In genomic region chr11:16820324-16821092, GRCh38 we compare ENCODE assay signal across 8 cellular contexts.
DNase-seq lines count a peak whose midpoint lies in the region; ATAC-seq, FAIRE-seq and TF ChIP-seq lines count a peak whose summit lies in the region.

No MANE protein-coding gene starts in this region.

- peaks cover 7% of the 10 kb centered on the region for H3K36me3 Mint-ChIP-seq in activated T-helper 17 cell treated with anti-CD3 and anti-CD28 coated beads, Interleukin-2, amount 50 U/mL, for 72 hours (ENCODE audit: low read depth)
- peaks cover 13% of the 10 kb centered on the region for H3K36me3 Mint-ChIP-seq in osteocyte (ENCODE audit: unreplicated experiment)

- no peak overlapping the region for H3K4me3 Mint-ChIP-seq in activated T-helper 17 cell treated with anti-CD3 and anti-CD28 coated beads, Interleukin-2, amount 50 U/mL, for 72 hours
- no peak overlapping the region for H3K4me3 Mint-ChIP-seq in osteocyte (ENCODE audit: unreplicated experiment)

- no peaks in the 10 kb centered on the region for H3K79me2 ChIP-seq in DOHH2 (ENCODE audit: control insufficient read depth, low read length)

- H3K27ac ChIP-seq in DOHH2 (ENCODE audit: low read depth, low read length) (no peak overlapping the region), tibial artery (no peak overlapping the region)

- H4K20me1 ChIP-seq in DOHH2 (ENCODE audit: control insufficient read depth, insufficient read depth, low read depth, low read length) = no peaks in the 10 kb centered on the region

- FAIRE-seq in RCC 7860 (lab: Jason Lieb, UNC) = peak; percentile 4

- H3K9me3 Mint-ChIP-seq in activated T-helper 17 cell treated with anti-CD3 and anti-CD28 coated beads, Interleukin-2, amount 50 U/mL, for 72 hours = no peaks in the 10 kb centered on the region
- H3K9me3 Mint-ChIP-seq in osteocyte (ENCODE audit: unreplicated experiment) = no peaks in the 10 kb centered on the region

- intact Hi-C loops in tibial artery (cut with DNase I; ENCODE audit: low total_unique reads) = no loop called here

- no peak overlapping the region for H3K27ac Mint-ChIP-seq in activated T-helper 17 cell treated with anti-CD3 and anti-CD28 coated beads, Interleukin-2, amount 50 U/mL, for 72 hours
- no peak overlapping the region for H3K27ac Mint-ChIP-seq in osteocyte (ENCODE audit: unreplicated experiment)

- H3K27me3 ChIP-seq in DOHH2 (ENCODE audit: control insufficient read depth, low read length) (peaks cover 7% of the 10 kb centered on the region), tibial artery (no peaks in the 10 kb centered on the region)

- H3K9me3 ChIP-seq in DOHH2 (ENCODE audit: control insufficient read depth, insufficient read depth, low read length) = no peaks in the 10 kb centered on the region
- no peaks in the 10 kb centered on the region for H3K9me3 ChIP-seq in tibial artery

- peak; percentile 91 for ATAC-seq in GM21717 (IDR thresholded peaks at IDR 0.05; ENCODE audit: unreplicated experiment)
- peak; percentile 90 for ATAC-seq in activated T-helper 17 cell treated with anti-CD3 and anti-CD28 coated beads, Interleukin-2, amount 50 U/mL, for 72 hours (replicated peaks)

- H3K4me3 ChIP-seq in DOHH2 (ENCODE audit: low read length) (no peak overlapping the region), tibial artery (no peak overlapping the region)
- H3K4me3 ChIP-seq in Jurkat, Clone E6-1 (ENCODE audit: low read length) = no peak overlapping the region

- no peak overlapping the region for H3K4me2 ChIP-seq in DOHH2 (ENCODE audit: low read length)

- no peaks in the 10 kb centered on the region for H3K9me2 ChIP-seq in DOHH2 (replicated peaks; ENCODE audit: control insufficient read depth, low read length)

- peak; percentile 68 for DNase-seq in Jurkat, Clone E6-1 (ENCODE audit: low read depth, low spot score)
- DNase-seq in RCC 7860 (ENCODE audit: low spot score) = peak; percentile 27
- peak; percentile 68 for DNase-seq in foreskin melanocyte
- no peak for DNase-seq in osteocyte (ENCODE audit: extremely low spot score, unreplicated experiment)
- DNase-seq in tibial artery = peak; percentile 82 to 83

- H3K36me3 ChIP-seq in DOHH2 (ENCODE audit: control insufficient read depth, low read length) (no peaks in the 10 kb centered on the region), tibial artery (peaks cover 0 to 18% (median 8%) of the 10 kb centered on the region in 3 donors)

- TF ChIP-seq CTCF in DOHH2 (IDR thresholded peaks at IDR 0.05; ENCODE audit: low read depth, low read length, poor library complexity, severe bottlenecking) (peak; percentile 96), osteocyte (IDR thresholded peaks at IDR 0.05) (peak; percentile 90), tibial artery (IDR thresholded peaks at IDR 0.05) (peak; percentile 72 to 89)

- H3K4me1 ChIP-seq in DOHH2 (ENCODE audit: control insufficient read depth, low read length) (no peaks in the 10 kb centered on the region), tibial artery (peaks cover 0 to 9% (median 5%) of the 10 kb centered on the region in 4 donors)

- H3F3A ChIP-seq in DOHH2 (ENCODE audit: control insufficient read depth, insufficient read depth) = no peaks in the 10 kb centered on the region

- H3K27me3 Mint-ChIP-seq in activated T-helper 17 cell treated with anti-CD3 and anti-CD28 coated beads, Interleukin-2, amount 50 U/mL, for 72 hours = no peaks in the 10 kb centered on the region
- no peaks in the 10 kb centered on the region for H3K27me3 Mint-ChIP-seq in osteocyte (ENCODE audit: unreplicated experiment)

- H3K4me1 Mint-ChIP-seq in activated T-helper 17 cell treated with anti-CD3 and anti-CD28 coated beads, Interleukin-2, amount 50 U/mL, for 72 hours = peaks cover 4% of the 10 kb centered on the region
- peaks cover 14% of the 10 kb centered on the region for H3K4me1 Mint-ChIP-seq in osteocyte (ENCODE audit: unreplicated experiment)
